In genomic region chr2:105437708-105438103, GRCh38 we compare ENCODE assay signal across 14 cellular contexts. TPM values are rescaled to one million over a fixed set of nuclear protein-coding genes. Genes with fewer than 3 reads are reported as not detected.
A peak's percentile ranks its signal among the peaks of the same experiment; 100 is the strongest.
DNase-seq lines count a peak whose midpoint lies in the region; ATAC-seq, FAIRE-seq and TF ChIP-seq lines count a peak whose summit lies in the region.
"Had no signal": no experiment of that assay in that cellular context is flagged by ENCODE, and none has a peak within 500 bp of the region (broad histone marks: within the 10 kb centered on the region; RNA-seq: fewer than 3 reads in every experiment).

No MANE protein-coding gene starts in this region.

- intact Hi-C loops in dorsolateral prefrontal cortex (cut with DNase I): no loop called here

- no peak for FAIRE-seq in HTR-8/SVneo (lab: Jason Lieb, UNC)

- H3K36me3 ChIP-seq in brain microvascular endothelial cell (replicated peaks) (no peaks in the 10 kb centered on the region), mucosa of rectum (ENCODE audit: control insufficient read depth in 2 of 2, insufficient read depth in 2 of 2, low read length in 2 of 2) (no peaks in the 10 kb centered on the region)
- H3K36me3 ChIP-seq: upper lobe of left lung had no signal

- H3K27me3 ChIP-seq in brain microvascular endothelial cell (replicated peaks): no peaks in the 10 kb centered on the region
- no peaks in the 10 kb centered on the region for H3K27me3 ChIP-seq in mucosa of rectum (ENCODE audit: control insufficient read depth in 2 of 2, insufficient read depth in 2 of 2, low read length in 2 of 2)
- peaks cover 0 to 4% (median 0%) of the 10 kb centered on the region in 45 donors for H3K27me3 ChIP-seq in dorsolateral prefrontal cortex
- H3K27me3 ChIP-seq: upper lobe of left lung had no signal

- ATAC-seq in HG02840 (IDR thresholded peaks at IDR 0.05; ENCODE audit: low FRiP score, unreplicated experiment): no peak

- H3K4me3 ChIP-seq in brain microvascular endothelial cell (ENCODE audit: low read depth, low read length): no peak overlapping the region
- H3K4me3 ChIP-seq in mucosa of rectum (ENCODE audit: low read length in 2 of 2): peak overlapping the region in 1 of 2 donors; percentile 58
- no peak overlapping the region for H3K4me3 ChIP-seq in dorsolateral prefrontal cortex
- H3K4me3 ChIP-seq: upper lobe of left lung had no signal

- no peaks in the 10 kb centered on the region for H3K9me3 ChIP-seq in mucosa of rectum (ENCODE audit: control insufficient read depth in 2 of 2, low read length in 2 of 2)
- H3K9me3 ChIP-seq: upper lobe of left lung had no signal

- peaks cover 7 to 11% of the 10 kb centered on the region in 2 donors for H3K4me1 ChIP-seq in mucosa of rectum (ENCODE audit: control insufficient read depth in 2 of 2, insufficient read depth in 2 of 2, low read length in 2 of 2)

- DNase-seq in AG08396 (ENCODE audit: low spot score): peak; percentile 43
- DNase-seq in HTR-8/SVneo (ENCODE audit: insufficient read length, low spot score): peak; percentile 38
- peak; percentile 32 for DNase-seq in brain microvascular endothelial cell
- no peak for DNase-seq in activated CD4-positive, alpha-beta T cell treated with anti-CD3 and anti-CD28 coated beads for 48 hours
- DNase-seq in dorsolateral prefrontal cortex: no peak
- DNase-seq in NCI-H1694 treated with DMSO at 0.1 percent for 48 hours (lab: John Stamatoyannopoulos, UW): no peak
- DNase-seq: activated CD4-positive, alpha-beta memory T cell treated with anti-CD3 and anti-CD28 coated beads, Interleukin-2, amount 10 ng/mL, durations not matched to agents 7 days and 5 days; activated naive CD8-positive, alpha-beta T cell treated with anti-CD3 and anti-CD28 coated beads, Interleukin-2, amount 10 ng/mL, durations not matched to agents 7 days and 5 days; CD4-positive, alpha-beta memory T cell; immature natural killer cell; NCI-H2171 had no signal

- in situ Hi-C loops in brain microvascular endothelial cell (cut with HindIII; ENCODE audit: low pct_ligation_motif_present, low sequenced_read_pairs): no loop called here

- TF ChIP-seq CTCF in brain microvascular endothelial cell (IDR thresholded peaks at IDR 0.05; ENCODE audit: low read depth, low read length, missing control alignments): no peak
- no peak for TF ChIP-seq CTCF in dorsolateral prefrontal cortex (IDR thresholded peaks at IDR 0.05 in 54 of 56, conservative IDR thresholded peaks at IDR 0.05 in 2 of 56; ENCODE audit: low read depth in 1 of 56, partially characterized antibody in 56 of 56)

- H3K9ac ChIP-seq in mucosa of rectum (ENCODE audit: low read depth in 1 of 2, low read length in 2 of 2): peak overlapping the region in 1 of 2 donors; percentile 29

- H3K27ac ChIP-seq in brain microvascular endothelial cell (peak overlapping the region; percentile 8), mucosa of rectum (ENCODE audit: low read depth in 2 of 2, low read length in 2 of 2) (peak overlapping the region; percentile 49 to 54), dorsolateral prefrontal cortex (peak overlapping the region in 12 of 59 donors; percentile 2 to 62 (median 38))

RNA-seq across cellular contexts. Expression of gene FHL2, which starts 38.9 kb away (rescaled TPM):
- total RNA-seq in dorsolateral prefrontal cortex: 10 to 100 TPM in 119 of 120 experiments, 1 to 10 TPM in 1; 9.0 to 49.5 (median 29.1) TPM

Comparison
In these comparisons a context has a peak if more than half of its experiments do, and no peak if none do; other contexts are left out.
1. DNase-seq: peak in AG08396 (single experiment), HTR-8/SVneo (single experiment) and brain microvascular endothelial cell (single experiment); none in activated CD4-positive, alpha-beta T cell treated with anti-CD3 and anti-CD28 coated beads for 48 hours (single experiment), dorsolateral prefrontal cortex (0 of 10) and NCI-H1694 treated with DMSO at 0.1 percent for 48 hours (single experiment).